Comparison of ENCODE assay signal across 8 cellular contexts in genomic region chr17:44122825-44123355, GRCh38. TPM values are rescaled to one million over a fixed set of nuclear protein-coding genes. Genes with fewer than 3 reads are reported as not detected.
DNase-seq lines count a peak whose midpoint lies in the region; ATAC-seq and TF ChIP-seq lines count a peak whose summit lies in the region.

No MANE protein-coding gene starts in this region.

- WGBS in heart left ventricle, 4 donors, result 1 to 3% (median 1%) methylated on average over 15 to 32 of the region's 32 CpGs

- no peak for TF ChIP-seq CTCF in heart left ventricle (IDR thresholded peaks at IDR 0.05)

- H3K9me3 ChIP-seq in heart left ventricle, result no peaks in the 10 kb centered on the region

- H3K36me3 Mint-ChIP-seq in activated naive CD4-positive, alpha-beta T cell treated with anti-CD3 and anti-CD28 coated beads, Interleukin-2, amount 10 ng/mL, durations not matched to agents 7 days and 5 days, result peaks cover 7% of the 10 kb centered on the region
- H3K36me3 Mint-ChIP-seq in immature natural killer cell, result no peaks in the 10 kb centered on the region

- H3K27ac Mint-ChIP-seq in activated naive CD4-positive, alpha-beta T cell treated with anti-CD3 and anti-CD28 coated beads, Interleukin-2, amount 10 ng/mL, durations not matched to agents 7 days and 5 days, result peak overlapping the region; percentile 89
- H3K27ac Mint-ChIP-seq in immature natural killer cell, result peak overlapping the region; percentile 57 to 96 (median 90)

- H3K36me3 ChIP-seq in heart left ventricle, result peaks cover 0 to 2% (median 0%) of the 10 kb centered on the region in 9 donors

- intact Hi-C loops in heart left ventricle (cut with DNase I) (loop anchor here in 3 of 10 donors (1.0 to 10.0 kb wide), 3 partner anchors 48 to 57 kb away; partner anchors contain the start of genes G6PC3 (in 2 of the 3) and LSM12 (in 1 of the 3)), Right ventricle myocardium superior (cut with DNase I) (loop anchor here (10.0 kb wide), 1 partner anchor 62 kb away; the partner anchor contains the start of gene TMUB2)

- peak overlapping the region; percentile 96 for H3K4me3 Mint-ChIP-seq in activated naive CD4-positive, alpha-beta T cell treated with anti-CD3 and anti-CD28 coated beads, Interleukin-2, amount 10 ng/mL, durations not matched to agents 7 days and 5 days
- peak overlapping the region; percentile 84 to 92 (median 89) for H3K4me3 Mint-ChIP-seq in immature natural killer cell

- TF ChIP-seq POLR2A in heart left ventricle (IDR thresholded peaks at IDR 0.05), result no peak

- H3K9me3 Mint-ChIP-seq in activated naive CD4-positive, alpha-beta T cell treated with anti-CD3 and anti-CD28 coated beads, Interleukin-2, amount 10 ng/mL, durations not matched to agents 7 days and 5 days, result no peaks in the 10 kb centered on the region
- H3K9me3 Mint-ChIP-seq in immature natural killer cell, result no peaks in the 10 kb centered on the region

- peaks cover 33% of the 10 kb centered on the region for H3K27me3 Mint-ChIP-seq in activated naive CD4-positive, alpha-beta T cell treated with anti-CD3 and anti-CD28 coated beads, Interleukin-2, amount 10 ng/mL, durations not matched to agents 7 days and 5 days
- peaks cover 5 to 17% (median 9%) of the 10 kb centered on the region in 3 donors for H3K27me3 Mint-ChIP-seq in immature natural killer cell (ENCODE audit: low read depth in 3 of 3)

- H3K27me3 ChIP-seq in heart left ventricle, result no peaks in the 10 kb centered on the region

- peaks cover 37% of the 10 kb centered on the region for H3K4me1 Mint-ChIP-seq in activated naive CD4-positive, alpha-beta T cell treated with anti-CD3 and anti-CD28 coated beads, Interleukin-2, amount 10 ng/mL, durations not matched to agents 7 days and 5 days
- peaks cover 27 to 37% of the 10 kb centered on the region in 2 donors for H3K4me1 Mint-ChIP-seq in immature natural killer cell

- H3K4me3 ChIP-seq in heart left ventricle, result peak overlapping the region; percentile 86 to 100 (median 99)

- CTCF ChIA-PET in activated naive CD4-positive, alpha-beta T cell treated with anti-CD3 and anti-CD28 coated beads, Interleukin-2, amount 10 ng/mL, durations not matched to agents 7 days and 5 days (lab: Charles Lee), result interaction anchor here (0.5 to 1.8 kb wide), 9 partner anchors 9 to 212 kb away, joined by 3 to 15 read pairs (median 4); partner anchors contain the start of gene HROB

- ATAC-seq in heart left ventricle, result no peak
- no peak for ATAC-seq in Right ventricle myocardium superior (ENCODE audit: poor library complexity)
- peak; percentile 26 for ATAC-seq in HG03442 (IDR thresholded peaks at IDR 0.05; ENCODE audit: unreplicated experiment)

- DNase-seq in heart left ventricle, result no peak
- DNase-seq in Right ventricle myocardium superior, result no peak
- DNase-seq in activated naive CD4-positive, alpha-beta T cell treated with anti-CD3 and anti-CD28 coated beads, Interleukin-2, amount 10 ng/mL, durations not matched to agents 7 days and 5 days, result no peak
- peak in 1 of 3 donors; percentile 21 for DNase-seq in immature natural killer cell
- peak; percentile 29 for DNase-seq in stimulated activated naive CD4-positive, alpha-beta T cell treated with Interleukin-2 at 50 U/mL for 16 hours (lab: John Stamatoyannopoulos, UW)
- no peak for DNase-seq in NCI-H187 (lab: John Stamatoyannopoulos, UW)
- no peak for DNase-seq in SIG-M5 (lab: John Stamatoyannopoulos, UW)

- peaks cover 0 to 61% (median 45%) of the 10 kb centered on the region in 12 donors for H3K4me1 ChIP-seq in heart left ventricle

- peak overlapping the region; percentile 87 to 99 (median 94) for H3K27ac ChIP-seq in heart left ventricle

RNA-seq across cellular contexts. Expression of gene HDAC5, which starts 0.6 kb away (rescaled TPM):
- 100 to 1,000 TPM in 2 of 9 donors, 10 to 100 TPM in 7; 54.6 to 283 (median 70.1) TPM for total RNA-seq in heart left ventricle
- 10 to 100 TPM; 64.2 to 91.0 TPM for polyA plus RNA-seq in heart left ventricle
- 67.7 TPM for total RNA-seq in Right ventricle myocardium superior
- polyA plus RNA-seq in immature natural killer cell, result 10 to 100 TPM; 12.0 to 28.7 (median 20.3) TPM

RNA-seq across cellular contexts. Expression of gene HROB, which starts 18.8 kb away (rescaled TPM):
- 1 to 10 TPM in 4 of 9 donors, under 1 TPM in 5; 0.47 to 5.8 (median 0.84) TPM for total RNA-seq in heart left ventricle
- polyA plus RNA-seq in heart left ventricle, result under 1 TPM; 0.34 to 0.42 TPM
- total RNA-seq in Right ventricle myocardium superior, result 0.59 TPM
- polyA plus RNA-seq in immature natural killer cell, result 1 to 10 TPM in 1 of 3 donors, under 1 TPM in 1, not detected in 1; 0.22 to 1.0 TPM

RNA-seq across cellular contexts. Expression of gene ASB16, which starts 47.6 kb away (rescaled TPM):
- total RNA-seq in heart left ventricle, result 10 to 100 TPM in 7 of 9 donors, 1 to 10 TPM in 2; 7.7 to 71.1 (median 13.8) TPM
- polyA plus RNA-seq in heart left ventricle, result 1 to 10 TPM; 1.5 to 5.1 TPM
- total RNA-seq in Right ventricle myocardium superior, result 14.8 TPM
- under 1 TPM in 1 of 3 donors, not detected in 2; 0.27 TPM for polyA plus RNA-seq in immature natural killer cell

RNA-seq across cellular contexts. Expression of gene G6PC3, which starts 52.4 kb away (rescaled TPM):
- total RNA-seq in heart left ventricle, result 10 to 100 TPM; 28.5 to 46.5 (median 36.6) TPM
- 10 to 100 TPM; 52.4 to 75.1 TPM for polyA plus RNA-seq in heart left ventricle
- 26.0 TPM for total RNA-seq in Right ventricle myocardium superior
- 10 to 100 TPM; 30.9 to 41.6 (median 31.5) TPM for polyA plus RNA-seq in immature natural killer cell

RNA-seq across cellular contexts. Expression of gene LSM12, which starts 56.4 kb away (rescaled TPM):
- total RNA-seq in heart left ventricle (10 to 100 TPM; 38.4 to 55.6 (median 44.1) TPM), Right ventricle myocardium superior (46.1 TPM)
- polyA plus RNA-seq in heart left ventricle (10 to 100 TPM; 30.8 to 41.2 TPM), immature natural killer cell (10 to 100 TPM; 56.5 to 82.6 (median 77.9) TPM)
